Comparison of ENCODE assay signal across 23 cellular contexts in the genomic region with DNA sequence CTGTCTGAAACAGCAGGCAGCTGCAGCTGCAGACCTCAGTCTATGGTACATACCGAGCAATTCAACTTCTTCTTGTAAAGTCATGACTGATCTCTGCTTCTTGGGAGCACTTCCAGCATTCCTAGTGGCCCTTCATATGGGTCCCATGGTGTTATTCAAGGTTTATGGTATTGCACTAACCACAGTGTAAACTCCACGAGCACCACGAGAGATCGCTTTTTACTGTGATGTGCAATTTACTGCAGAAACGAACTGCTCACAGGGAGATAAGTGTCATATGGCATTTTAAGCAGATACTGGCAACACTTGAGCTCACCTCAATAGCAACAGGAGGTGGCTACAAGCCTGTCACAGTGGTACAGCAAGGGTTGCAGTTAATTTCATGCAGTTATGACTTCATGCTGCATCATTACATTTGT. TPM values are rescaled to one million over a fixed set of nuclear protein-coding genes. Genes with fewer than 3 reads are reported as not detected.
DNase-seq lines count a peak whose midpoint lies in the region; ATAC-seq and TF ChIP-seq lines count a peak whose summit lies in the region.
"Had no signal": no experiment of that assay in that cellular context is flagged by ENCODE, and none has a peak within 500 bp of the region (broad histone marks: within the 10 kb centered on the region; RNA-seq: fewer than 3 reads in every experiment).

No MANE protein-coding gene starts in this region.

- H3K27ac ChIP-seq in PC-3 (ENCODE audit: low read length) (no peak overlapping the region), RWPE1 (no peak overlapping the region)
- H3K27ac ChIP-seq: breast epithelium, Peyer's patch had no signal

- no peaks in the 10 kb centered on the region for H3K9me3 ChIP-seq in PC-3 (ENCODE audit: low read length)
- H3K9me3 ChIP-seq: breast epithelium, Peyer's patch had no signal

- intact Hi-C loops in PC-3 (cut with micrococcal nuclease) = no loop called here

- DNase-seq in NCI-H748 (lab: John Stamatoyannopoulos, UW; ENCODE audit: unreplicated experiment) (peak; percentile 44), NCI-H748 treated with DMSO at 0.1 percent for 48 hours (lab: John Stamatoyannopoulos, UW) (no peak), PC-3 (no peak), fibroblast of villous mesenchyme (ENCODE audit: low read depth) (peak; percentile 90), superior temporal gyrus (ENCODE audit: extremely low spot score) (peak; percentile 70), iPS-NIHi7 (ENCODE audit: extremely low spot score) (no peak), RWPE1 (ENCODE audit: low spot score) (no peak)
- DNase-seq: ACHN; activated naive CD4-positive, alpha-beta T cell treated with Interleukin-2 at 50 U/mL for 16 hours; CD4-positive, CD25-positive, alpha-beta regulatory T cell; DND-41; effector CD4-positive, alpha-beta T cell; H9; left cardiac atrium; MV-4-11; NCI-H82; occipital lobe; Peyer's patch; stimulated activated CD4-positive, alpha-beta T cell treated with anti-CD3 and anti-CD28 coated beads, Interleukin-1b, Interleukin-23, amount 100 ng/mL, for 48 hours had no signal

- TF ChIP-seq CTCF in PC-3 (conservative IDR thresholded peaks at IDR 0.05; ENCODE audit: low read depth, low read length) (no peak), fibroblast of villous mesenchyme (IDR thresholded peaks at IDR 0.05; ENCODE audit: insufficient read depth, low read depth, low read length) (no peak), RWPE1 (conservative IDR thresholded peaks at IDR 0.05; ENCODE audit: low read depth) (no peak)

- no peaks in the 10 kb centered on the region for H3K9me2 ChIP-seq in PC-3 (replicated peaks; ENCODE audit: low read length)

- no peaks in the 10 kb centered on the region for H3F3A ChIP-seq in PC-3 (ENCODE audit: low read length, unreplicated experiment)

- no peaks in the 10 kb centered on the region for H3K79me2 ChIP-seq in PC-3 (ENCODE audit: low read length)

- H3K9ac ChIP-seq in PC-3 (ENCODE audit: low read length) = no peak overlapping the region

- no TSS peak for BruUV-seq in PC-3 (replicated peaks; lab: Mats Ljungman, UMichigan)

- peaks cover 6% of the 10 kb centered on the region; the same call in 1 of the 2 replicates for H3K4me1 ChIP-seq in PC-3 (ENCODE audit: insufficient read depth, low read length)
- H3K4me1 ChIP-seq: breast epithelium, Peyer's patch had no signal

- POLR2A ChIA-PET in PC-3 (lab: Charles Lee; ENCODE audit: unreplicated experiment) = no interaction called here
- POLR2A ChIA-PET in RWPE1 (lab: Yijun Ruan, JAX; ENCODE audit: low non-redundant PET) = no interaction called here

- no peak overlapping the region for H2AFZ ChIP-seq in PC-3 (ENCODE audit: low read length)

- H3K36me3 ChIP-seq in PC-3 (ENCODE audit: low read depth, low read length) = no peaks in the 10 kb centered on the region
- H3K36me3 ChIP-seq: breast epithelium, Peyer's patch had no signal

- no peak overlapping the region for H3K4me2 ChIP-seq in PC-3 (ENCODE audit: low read length)

- no peaks in the 10 kb centered on the region for H3K27me3 ChIP-seq in PC-3 (ENCODE audit: low read length)
- H3K27me3 ChIP-seq: breast epithelium, Peyer's patch had no signal

- H3K4me3 ChIP-seq in PC-3 (ENCODE audit: low read length) (no peak overlapping the region), fibroblast of villous mesenchyme (ENCODE audit: low read depth, low read length) (no peak overlapping the region)
- H3K4me3 ChIP-seq: breast epithelium, K562, Peyer's patch had no signal

- ATAC-seq in PC-3 (peak; percentile 52; the same call in 1 of the 2 replicates), GM21381 (IDR thresholded peaks at IDR 0.05; ENCODE audit: unreplicated experiment) (no peak)
- ATAC-seq: K562, left cardiac atrium, sciatic nerve had no signal

- CTCF ChIA-PET in PC-3 (lab: Charles Lee) (no interaction called here), RWPE1 (lab: Yijun Ruan, JAX) (interaction anchor here (0.6 kb wide), 1 partner anchor 507 kb away, joined by 3 read pairs; no protein-coding TSS in a partner anchor)

- no peaks in the 10 kb centered on the region for H4K20me1 ChIP-seq in PC-3 (ENCODE audit: low read length)

RNA-seq across cellular contexts. Expression of gene SH3BP4, which starts 38.6 kb away (rescaled TPM):
- total RNA-seq in PC-3 (2014; rRNA removed) (35.2 and 47.3 TPM in 2 replicates), fibroblast of villous mesenchyme (92.1 and 115 TPM in 2 replicates)

Comparison
In these comparisons a context has a peak if more than half of its experiments do, and no peak if none do; other contexts are left out.
1. DNase-seq: peak in NCI-H748 (single experiment), fibroblast of villous mesenchyme (single experiment) and superior temporal gyrus (single experiment); none in NCI-H748 treated with DMSO at 0.1 percent for 48 hours (single experiment), PC-3 (single experiment), iPS-NIHi7 (single experiment) and RWPE1 (single experiment).